ENCODE assay signal across 8 cellular contexts in genomic region chr7:116426428-116427156, GRCh38.
A peak's percentile ranks its signal among the peaks of the same experiment; 100 is the strongest.
DNase-seq lines count a peak whose midpoint lies in the region; ATAC-seq, FAIRE-seq and TF ChIP-seq lines count a peak whose summit lies in the region.
"Had no signal": no experiment of that assay in that cellular context is flagged by ENCODE, and none has a peak within 500 bp of the region (broad histone marks: within the 10 kb centered on the region; RNA-seq: fewer than 3 reads in every experiment).

No MANE protein-coding gene starts in this region.

- TF ChIP-seq POLR2A in GM12891 (IDR thresholded peaks at IDR 0.05; ENCODE audit: low read depth, low read length) (no peak), GM12892 (IDR thresholded peaks at IDR 0.05; ENCODE audit: low read depth, low read length) (no peak)

- no peaks in the 10 kb centered on the region for H3K36me3 ChIP-seq in skeletal muscle satellite cell (ENCODE audit: insufficient read depth, low read length)

- TF ChIP-seq CTCF in fibroblast of villous mesenchyme (IDR thresholded peaks at IDR 0.05; ENCODE audit: insufficient read depth, low read depth, low read length) = no peak

- H3K9me3 ChIP-seq in skeletal muscle satellite cell (replicated peaks; ENCODE audit: low read length) = no peaks in the 10 kb centered on the region

- H3K27me3 ChIP-seq in skeletal muscle satellite cell (ENCODE audit: control insufficient read depth, insufficient read depth, low read length) = no peaks in the 10 kb centered on the region

- POLR2A ChIA-PET in HEK293T (lab: Yijun Ruan, JAX) = interaction anchor here (1.8 kb wide), 1 partner anchor 100 kb away, joined by 6 read pairs; no protein-coding TSS in a partner anchor

- CTCF ChIA-PET in HEK293T (lab: Yijun Ruan, JAX) = no interaction called here

- H3K4me3 ChIP-seq in fibroblast of villous mesenchyme (ENCODE audit: low read depth, low read length) = no peak overlapping the region
- no peak overlapping the region for H3K4me3 ChIP-seq in skeletal muscle satellite cell (ENCODE audit: low read length)

- peak overlapping the region; percentile 12 for H3K9ac ChIP-seq in skeletal muscle satellite cell (ENCODE audit: low read depth, low read length)

- peak; percentile 18 for DNase-seq in HEK293T (ENCODE audit: extremely low spot score)
- peak; percentile 86 for DNase-seq in fibroblast of villous mesenchyme (ENCODE audit: low read depth)
- DNase-seq in GM12891 (ENCODE audit: insufficient read length, low spot score) = no peak
- DNase-seq in GM12892 (ENCODE audit: insufficient read length) = no peak
- DNase-seq: naive thymus-derived CD8-positive, alpha-beta T cell had no signal

- FAIRE-seq in GM12891 (lab: Jason Lieb, UNC) = no peak
- no peak for FAIRE-seq in GM12892 (lab: Jason Lieb, UNC)

- H3K4me1 ChIP-seq in skeletal muscle satellite cell (ENCODE audit: control insufficient read depth, insufficient read depth, low read length) = peaks cover 37% of the 10 kb centered on the region

- peak; percentile 72 for ATAC-seq in SK-N-SH treated with all-trans-retinoic acid at 6 μM for 48 hours
- no peak for ATAC-seq in HG02852 (IDR thresholded peaks at IDR 0.05; ENCODE audit: unreplicated experiment)
- ATAC-seq: naive thymus-derived CD8-positive, alpha-beta T cell had no signal

- peak overlapping the region; percentile 12 for H3K4me2 ChIP-seq in skeletal muscle satellite cell (ENCODE audit: low read length)

TF ChIP-seq in HEK293T, 16 proteins besides CTCF, POLR2A, EP300 and RAD21:
- no peak for TF ChIP-seq L3MBTL2 (conservative IDR thresholded peaks at IDR 0.05)
- no peak for TF ChIP-seq FOXM1 (IDR thresholded peaks at IDR 0.05; ENCODE audit: borderline replicate concordance)
- no peak for TF ChIP-seq SUZ12 (IDR thresholded peaks at IDR 0.05)
- TF ChIP-seq LEF1 (IDR thresholded peaks at IDR 0.05; ENCODE audit: borderline replicate concordance) = no peak
- TF ChIP-seq SP1 (IDR thresholded peaks at IDR 0.05) = no peak
- TF ChIP-seq PKNOX1 (IDR thresholded peaks at IDR 0.05) = no peak
- TF ChIP-seq ZNF384 (IDR thresholded peaks at IDR 0.05) = peak; percentile 92

TF ChIP-seq in SK-N-SH treated with all-trans-retinoic acid at 6 μM for 48 hours, 23 proteins besides CTCF, POLR2A, EP300 and RAD21:
- TF ChIP-seq POU6F1 (CRISPR knock-in tag; IDR thresholded peaks at IDR 0.05; ENCODE audit: borderline replicate concordance, low read depth) (no peak), ZFP30 (CRISPR knock-in tag; IDR thresholded peaks at IDR 0.05) (no peak), CSDC2 (CRISPR knock-in tag; IDR thresholded peaks at IDR 0.05) (no peak), OSR1 (CRISPR knock-in tag; IDR thresholded peaks at IDR 0.05) (no peak), RARB (CRISPR knock-in tag; IDR thresholded peaks at IDR 0.05) (no peak), ZFP3 (CRISPR knock-in tag; IDR thresholded peaks at IDR 0.05) (no peak), CREB5 (CRISPR knock-in tag; IDR thresholded peaks at IDR 0.05; ENCODE audit: low read depth) (no peak)

TF ChIP-seq in GM12891, 5 proteins besides CTCF, POLR2A, EP300 and RAD21:
- TF ChIP-seq TAF1 (IDR thresholded peaks at IDR 0.05; ENCODE audit: low read depth, low read length) (no peak), PAX5 (IDR thresholded peaks at IDR 0.05; ENCODE audit: insufficient read depth, low read length, severe bottlenecking) (no peak), POU2F2 (IDR thresholded peaks at IDR 0.05; ENCODE audit: low read depth, low read length) (no peak)

Comparison
In these comparisons a context has a peak if more than half of its experiments do, and no peak if none do; other contexts are left out.
1. DNase-seq: peak in HEK293T (single experiment) and fibroblast of villous mesenchyme (single experiment); none in GM12891 (single experiment) and GM12892 (single experiment).